Comparison of ENCODE assay signal across 8 cellular contexts in the genomic region with DNA sequence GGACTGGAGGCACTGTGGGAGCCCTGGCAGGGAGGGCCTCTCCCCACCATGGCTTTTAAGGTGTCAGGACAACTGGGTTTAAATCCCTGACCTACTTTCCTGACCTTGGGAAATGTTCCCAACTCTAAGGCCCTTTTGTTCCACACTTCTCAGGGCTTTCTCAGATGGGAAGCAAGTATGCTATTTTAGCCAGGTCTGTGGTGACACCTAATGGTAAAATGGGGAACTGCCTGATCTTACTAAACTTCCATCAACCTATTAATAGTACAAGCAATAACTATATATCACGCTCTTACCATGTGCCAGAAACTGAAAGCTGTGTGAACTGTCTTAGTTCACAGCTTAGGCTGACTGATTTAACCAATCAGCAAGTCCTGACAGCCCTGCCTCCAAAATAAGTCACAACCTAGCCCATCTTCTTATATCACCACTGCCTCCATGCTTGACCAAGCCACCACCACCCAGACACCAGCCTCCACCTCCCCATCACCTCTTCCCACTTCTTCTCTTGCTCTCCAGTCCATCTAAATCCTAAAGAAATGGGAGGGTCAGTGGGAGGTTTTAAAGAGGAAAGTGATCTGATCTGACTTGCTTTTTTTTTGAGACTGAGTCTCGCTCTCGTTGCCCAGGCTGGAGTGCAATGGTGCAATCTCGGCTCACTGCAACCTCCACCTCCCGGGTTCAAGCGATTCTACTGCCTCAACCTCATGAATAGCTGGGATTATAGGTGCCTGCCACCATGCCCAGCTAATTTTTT. TPM values are rescaled to one million over a fixed set of nuclear protein-coding genes. Genes with fewer than 3 reads are reported as not detected.
DNase-seq lines count a peak whose midpoint lies in the region; ATAC-seq, FAIRE-seq and TF ChIP-seq lines count a peak whose summit lies in the region.

No MANE protein-coding gene starts in this region.

- no peak overlapping the region for H3K4me3 ChIP-seq in HL-60 (replicated peaks; ENCODE audit: insufficient read depth, low read length)
- H3K4me3 ChIP-seq in epithelial cell of proximal tubule (ENCODE audit: low read depth, low read length), result no peak overlapping the region

- peak; percentile 77 for ATAC-seq in GM21360 (IDR thresholded peaks at IDR 0.05; ENCODE audit: unreplicated experiment)

- no peak overlapping the region for H3K27ac Mint-ChIP-seq in activated CD4-positive, alpha-beta T cell treated with anti-CD3 and anti-CD28 coated beads, Interleukin-2, amount 10 ng/mL, durations not matched to agents 7 days and 5 days

- POLR2A ChIA-PET in activated CD4-positive, alpha-beta T cell treated with anti-CD3 and anti-CD28 coated beads, Interleukin-2, amount 10 ng/mL, durations not matched to agents 7 days and 5 days (lab: Charles Lee), result interaction anchor here (0.6 kb wide), 1 partner anchor 144 kb away, joined by 4 read pairs; no protein-coding TSS in a partner anchor

- no peaks in the 10 kb centered on the region for H3K36me3 Mint-ChIP-seq in activated CD4-positive, alpha-beta T cell treated with anti-CD3 and anti-CD28 coated beads, Interleukin-2, amount 10 ng/mL, durations not matched to agents 7 days and 5 days (ENCODE audit: low read depth)

- H3K27me3 ChIP-seq in HL-60 (ENCODE audit: insufficient read depth, poor library complexity, severe bottlenecking), result no peaks in the 10 kb centered on the region

- H3K9me3 Mint-ChIP-seq in activated CD4-positive, alpha-beta T cell treated with anti-CD3 and anti-CD28 coated beads, Interleukin-2, amount 10 ng/mL, durations not matched to agents 7 days and 5 days, result no peaks in the 10 kb centered on the region

- peaks cover 6% of the 10 kb centered on the region for H3K4me1 Mint-ChIP-seq in activated CD4-positive, alpha-beta T cell treated with anti-CD3 and anti-CD28 coated beads, Interleukin-2, amount 10 ng/mL, durations not matched to agents 7 days and 5 days

- peak; percentile 96 for TF ChIP-seq CTCF in D721Med (IDR thresholded peaks at IDR 0.05; ENCODE audit: insufficient read depth, missing control alignments)
- peak; percentile 90 for TF ChIP-seq CTCF in HL-60 (IDR thresholded peaks at IDR 0.05; ENCODE audit: insufficient read depth, low read length)
- peak; percentile 85 for TF ChIP-seq CTCF in epithelial cell of proximal tubule (conservative IDR thresholded peaks at IDR 0.05; ENCODE audit: low read depth, low read length)

- H3K4me3 Mint-ChIP-seq in activated CD4-positive, alpha-beta T cell treated with anti-CD3 and anti-CD28 coated beads, Interleukin-2, amount 10 ng/mL, durations not matched to agents 7 days and 5 days, result no peak overlapping the region

- FAIRE-seq in D721Med (lab: Jason Lieb, UNC), result peak; percentile 78
- FAIRE-seq in urothelium cell line (lab: Jason Lieb, UNC), result no peak

- CTCF ChIA-PET in activated CD4-positive, alpha-beta T cell treated with anti-CD3 and anti-CD28 coated beads, Interleukin-2, amount 10 ng/mL, durations not matched to agents 7 days and 5 days (lab: Charles Lee), result interaction anchor here (0.6 to 2.1 kb wide), 6 partner anchors 21 to 337 kb away, joined by 3 to 6 read pairs (median 4); no protein-coding TSS in a partner anchor

- H3K27ac ChIP-seq in HL-60 (replicated peaks), result no peak overlapping the region

- DNase-seq in D721Med (ENCODE audit: insufficient read length, low spot score), result no peak
- peak in 1 of 2 experiments; percentile 57 for DNase-seq in HL-60 (ENCODE audit: low read depth in 1 of 2, low spot score in 1 of 2)
- DNase-seq in NCI-H526 (lab: John Stamatoyannopoulos, UW), result peak; percentile 60 to 90
- peak; percentile 69 for DNase-seq in activated CD4-positive, alpha-beta T cell treated with anti-CD3 and anti-CD28 coated beads, Interleukin-2, amount 10 ng/mL, durations not matched to agents 7 days and 5 days
- DNase-seq in epithelial cell of proximal tubule (ENCODE audit: low read depth), result no peak
- peak; percentile 81 for DNase-seq in mucosa of gallbladder (ENCODE audit: low spot score)
- peak; percentile 62 for DNase-seq in urothelium cell line (ENCODE audit: low spot score)

- peaks cover 13% of the 10 kb centered on the region for H3K27me3 Mint-ChIP-seq in activated CD4-positive, alpha-beta T cell treated with anti-CD3 and anti-CD28 coated beads, Interleukin-2, amount 10 ng/mL, durations not matched to agents 7 days and 5 days

RNA-seq across cellular contexts. Expression of a gene that starts 6.9 kb away (rescaled TPM):
- 10 to 100 TPM; 41.1 to 44.1 TPM for total RNA-seq in activated CD4-positive, alpha-beta T cell treated with anti-CD3 and anti-CD28 coated beads, Interleukin-2, amount 10 ng/mL, durations not matched to agents 7 days and 5 days
- total RNA-seq in epithelial cell of proximal tubule (21.1 and 25.3 TPM in 2 replicates), mucosa of gallbladder (90.3 TPM)

RNA-seq across cellular contexts. Expression of a gene that starts 13.5 kb away (rescaled TPM):
- under 1 TPM in 1 of 2 experiments, not detected in 1; 0.17 TPM for total RNA-seq in activated CD4-positive, alpha-beta T cell treated with anti-CD3 and anti-CD28 coated beads, Interleukin-2, amount 10 ng/mL, durations not matched to agents 7 days and 5 days
- total RNA-seq in epithelial cell of proximal tubule (41.0 and 65.2 TPM in 2 replicates), mucosa of gallbladder (6.3 TPM)

Comparison
In these comparisons a context has a peak if more than half of its experiments do, and no peak if none do; other contexts are left out.
1. DNase-seq: peak in NCI-H526 (2 of 2), activated CD4-positive, alpha-beta T cell treated with anti-CD3 and anti-CD28 coated beads, Interleukin-2, amount 10 ng/mL, durations not matched to agents 7 days and 5 days (single experiment), mucosa of gallbladder (single experiment) and urothelium cell line (single experiment); none in D721Med (single experiment) and epithelial cell of proximal tubule (single experiment).
2. Peak in every context shown above with its lines, with median percentiles within 50 percentile points of each other: CTCF ChIP-seq.